Comparison of ENCODE assay signal across 1 cellular context in the genomic region with DNA sequence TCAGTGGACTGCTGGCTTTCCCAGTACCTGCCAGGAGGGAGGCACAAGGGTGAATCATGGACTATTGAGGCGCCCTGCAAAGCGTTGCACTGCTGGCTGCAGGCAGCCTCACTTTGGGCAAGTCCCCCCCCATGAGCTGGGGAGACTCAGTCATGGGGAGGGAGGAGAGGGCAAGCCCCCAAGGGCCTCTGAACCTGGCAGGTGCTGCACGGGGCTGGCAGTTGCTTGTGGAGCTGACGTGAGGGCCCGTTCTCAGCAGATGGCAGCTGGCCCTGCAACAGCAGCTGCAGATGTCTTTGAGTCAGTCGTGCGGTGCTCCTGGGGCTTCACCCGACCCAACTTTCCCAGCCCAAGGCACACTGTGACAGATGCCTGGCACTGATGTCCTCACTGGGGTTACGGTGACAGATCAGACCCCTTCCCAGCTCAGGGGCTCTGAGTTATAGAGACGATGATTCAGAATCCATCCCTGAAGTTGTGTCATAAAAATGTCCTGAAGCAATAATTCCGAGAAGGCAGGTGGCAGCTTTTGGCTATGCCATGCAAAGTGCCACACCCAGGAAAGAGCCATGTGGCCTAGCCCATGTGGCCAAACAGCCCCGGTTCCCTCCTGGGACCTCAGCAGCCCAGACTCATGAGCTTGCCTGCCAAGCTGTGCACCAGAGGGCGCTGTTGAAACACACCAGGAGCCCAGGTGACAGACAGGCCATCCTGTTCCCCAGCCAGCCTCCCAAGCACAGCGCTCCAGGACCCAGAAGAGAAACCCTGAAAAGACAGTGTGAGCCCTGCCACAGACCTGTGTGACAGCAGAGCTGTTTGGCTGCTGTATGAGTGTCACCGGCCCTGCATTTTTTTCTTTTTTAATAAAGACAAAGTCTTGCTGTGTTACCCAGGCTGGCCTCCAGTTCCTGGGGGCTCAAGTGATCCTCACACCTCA.
TF ChIP-seq lines count a peak whose summit lies in the region.

No MANE protein-coding gene starts in this region.

TF ChIP-seq in K562, 482 proteins besides CTCF, POLR2A, EP300 and RAD21 (continued from another document and continues in another):
- TF ChIP-seq, protein P1, sequence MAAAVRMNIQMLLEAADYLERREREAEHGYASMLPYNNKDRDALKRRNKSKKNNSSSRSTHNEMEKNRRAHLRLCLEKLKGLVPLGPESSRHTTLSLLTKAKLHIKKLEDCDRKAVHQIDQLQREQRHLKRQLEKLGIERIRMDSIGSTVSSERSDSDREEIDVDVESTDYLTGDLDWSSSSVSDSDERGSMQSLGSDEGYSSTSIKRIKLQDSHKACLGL (CRISPR knock-in tag; IDR thresholded peaks at IDR 0.05; ENCODE audit: borderline replicate concordance, poor library complexity, severe bottlenecking), result no peak
- TF ChIP-seq, protein P2, sequence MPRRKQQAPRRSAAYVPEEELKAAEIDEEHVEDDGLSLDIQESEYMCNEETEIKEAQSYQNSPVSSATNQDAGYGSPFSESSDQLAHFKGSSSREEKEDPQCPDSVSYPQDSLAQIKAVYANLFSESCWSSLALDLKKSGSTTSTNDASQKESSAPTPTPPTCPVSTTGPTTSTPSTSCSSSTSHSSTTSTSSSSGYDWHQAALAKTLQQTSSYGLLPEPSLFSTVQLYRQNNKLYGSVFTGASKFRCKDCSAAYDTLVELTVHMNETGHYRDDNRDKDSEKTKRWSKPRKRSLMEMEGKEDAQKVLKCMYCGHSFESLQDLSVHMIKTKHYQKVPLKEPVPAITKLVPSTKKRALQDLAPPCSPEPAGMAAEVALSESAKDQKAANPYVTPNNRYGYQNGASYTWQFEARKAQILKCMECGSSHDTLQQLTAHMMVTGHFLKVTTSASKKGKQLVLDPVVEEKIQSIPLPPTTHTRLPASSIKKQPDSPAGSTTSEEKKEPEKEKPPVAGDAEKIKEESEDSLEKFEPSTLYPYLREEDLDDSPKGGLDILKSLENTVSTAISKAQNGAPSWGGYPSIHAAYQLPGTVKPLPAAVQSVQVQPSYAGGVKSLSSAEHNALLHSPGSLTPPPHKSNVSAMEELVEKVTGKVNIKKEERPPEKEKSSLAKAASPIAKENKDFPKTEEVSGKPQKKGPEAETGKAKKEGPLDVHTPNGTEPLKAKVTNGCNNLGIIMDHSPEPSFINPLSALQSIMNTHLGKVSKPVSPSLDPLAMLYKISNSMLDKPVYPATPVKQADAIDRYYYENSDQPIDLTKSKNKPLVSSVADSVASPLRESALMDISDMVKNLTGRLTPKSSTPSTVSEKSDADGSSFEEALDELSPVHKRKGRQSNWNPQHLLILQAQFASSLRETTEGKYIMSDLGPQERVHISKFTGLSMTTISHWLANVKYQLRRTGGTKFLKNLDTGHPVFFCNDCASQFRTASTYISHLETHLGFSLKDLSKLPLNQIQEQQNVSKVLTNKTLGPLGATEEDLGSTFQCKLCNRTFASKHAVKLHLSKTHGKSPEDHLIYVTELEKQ (CRISPR knock-in tag; IDR thresholded peaks at IDR 0.05), result no peak
- peak; percentile 87 for TF ChIP-seq SMC3 (conservative IDR thresholded peaks at IDR 0.05; ENCODE audit: insufficient read depth, low read depth, low read length)
- TF ChIP-seq FIP1L1 (IDR thresholded peaks at IDR 0.05; ENCODE audit: low read depth, low read length, poor library complexity, severe bottlenecking), result no peak
- no peak for TF ChIP-seq RBM34 (IDR thresholded peaks at IDR 0.05; ENCODE audit: borderline replicate concordance, insufficient read depth, low read length)
- TF ChIP-seq, protein P3, sequence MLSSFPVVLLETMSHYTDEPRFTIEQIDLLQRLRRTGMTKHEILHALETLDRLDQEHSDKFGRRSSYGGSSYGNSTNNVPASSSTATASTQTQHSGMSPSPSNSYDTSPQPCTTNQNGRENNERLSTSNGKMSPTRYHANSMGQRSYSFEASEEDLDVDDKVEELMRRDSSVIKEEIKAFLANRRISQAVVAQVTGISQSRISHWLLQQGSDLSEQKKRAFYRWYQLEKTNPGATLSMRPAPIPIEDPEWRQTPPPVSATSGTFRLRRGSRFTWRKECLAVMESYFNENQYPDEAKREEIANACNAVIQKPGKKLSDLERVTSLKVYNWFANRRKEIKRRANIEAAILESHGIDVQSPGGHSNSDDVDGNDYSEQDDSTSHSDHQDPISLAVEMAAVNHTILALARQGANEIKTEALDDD (IDR thresholded peaks at IDR 0.05), result no peak
- TF ChIP-seq CREM (IDR thresholded peaks at IDR 0.05; ENCODE audit: low read depth), result 0 out of 2 replicates have a peak, but pooled peaks have one; percentile 24
- peak; percentile 35; the same call in 1 of the 2 replicates for TF ChIP-seq ARID2 (IDR thresholded peaks at IDR 0.05)
- no peak for TF ChIP-seq ZNF561 (CRISPR knock-in tag; conservative IDR thresholded peaks at IDR 0.05)
- TF ChIP-seq SPI1 (IDR thresholded peaks at IDR 0.05; ENCODE audit: borderline replicate concordance, low read depth, low read length), result 0 out of 2 replicates have a peak, but pooled peaks have one; percentile 23
- no peak for TF ChIP-seq CEBPB (tag; IDR thresholded peaks at IDR 0.05)
- TF ChIP-seq NCOA1 (IDR thresholded peaks at IDR 0.05; ENCODE audit: low read depth), result no peak
- TF ChIP-seq BRF1 (IDR thresholded peaks at IDR 0.05; ENCODE audit: borderline replicate concordance, extremely low read depth, insufficient read length), result no peak
- TF ChIP-seq, protein P4, sequence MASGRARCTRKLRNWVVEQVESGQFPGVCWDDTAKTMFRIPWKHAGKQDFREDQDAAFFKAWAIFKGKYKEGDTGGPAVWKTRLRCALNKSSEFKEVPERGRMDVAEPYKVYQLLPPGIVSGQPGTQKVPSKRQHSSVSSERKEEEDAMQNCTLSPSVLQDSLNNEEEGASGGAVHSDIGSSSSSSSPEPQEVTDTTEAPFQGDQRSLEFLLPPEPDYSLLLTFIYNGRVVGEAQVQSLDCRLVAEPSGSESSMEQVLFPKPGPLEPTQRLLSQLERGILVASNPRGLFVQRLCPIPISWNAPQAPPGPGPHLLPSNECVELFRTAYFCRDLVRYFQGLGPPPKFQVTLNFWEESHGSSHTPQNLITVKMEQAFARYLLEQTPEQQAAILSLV (tag; IDR thresholded peaks at IDR 0.05), result no peak
- no peak for TF ChIP-seq ESRRB (CRISPR knock-in tag; IDR thresholded peaks at IDR 0.05; ENCODE audit: borderline replicate concordance)
- TF ChIP-seq DMBX1 (CRISPR knock-in tag; IDR thresholded peaks at IDR 0.05; ENCODE audit: borderline replicate concordance), result no peak
- TF ChIP-seq PTTG1 (tag; IDR thresholded peaks at IDR 0.05; ENCODE audit: low read depth), result no peak
- no peak for TF ChIP-seq MED1 (CRISPR knock-in tag; IDR thresholded peaks at IDR 0.05; ENCODE audit: borderline replicate concordance)
- TF ChIP-seq, protein P5, sequence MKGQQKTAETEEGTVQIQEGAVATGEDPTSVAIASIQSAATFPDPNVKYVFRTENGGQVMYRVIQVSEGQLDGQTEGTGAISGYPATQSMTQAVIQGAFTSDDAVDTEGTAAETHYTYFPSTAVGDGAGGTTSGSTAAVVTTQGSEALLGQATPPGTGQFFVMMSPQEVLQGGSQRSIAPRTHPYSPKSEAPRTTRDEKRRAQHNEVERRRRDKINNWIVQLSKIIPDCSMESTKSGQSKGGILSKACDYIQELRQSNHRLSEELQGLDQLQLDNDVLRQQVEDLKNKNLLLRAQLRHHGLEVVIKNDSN (CRISPR knock-in tag; IDR thresholded peaks at IDR 0.05), result no peak
- no peak for TF ChIP-seq FOXJ2 (tag; IDR thresholded peaks at IDR 0.05)
- TF ChIP-seq GATAD2B (IDR thresholded peaks at IDR 0.05; ENCODE audit: borderline replicate concordance), result no peak
- TF ChIP-seq, protein P6, sequence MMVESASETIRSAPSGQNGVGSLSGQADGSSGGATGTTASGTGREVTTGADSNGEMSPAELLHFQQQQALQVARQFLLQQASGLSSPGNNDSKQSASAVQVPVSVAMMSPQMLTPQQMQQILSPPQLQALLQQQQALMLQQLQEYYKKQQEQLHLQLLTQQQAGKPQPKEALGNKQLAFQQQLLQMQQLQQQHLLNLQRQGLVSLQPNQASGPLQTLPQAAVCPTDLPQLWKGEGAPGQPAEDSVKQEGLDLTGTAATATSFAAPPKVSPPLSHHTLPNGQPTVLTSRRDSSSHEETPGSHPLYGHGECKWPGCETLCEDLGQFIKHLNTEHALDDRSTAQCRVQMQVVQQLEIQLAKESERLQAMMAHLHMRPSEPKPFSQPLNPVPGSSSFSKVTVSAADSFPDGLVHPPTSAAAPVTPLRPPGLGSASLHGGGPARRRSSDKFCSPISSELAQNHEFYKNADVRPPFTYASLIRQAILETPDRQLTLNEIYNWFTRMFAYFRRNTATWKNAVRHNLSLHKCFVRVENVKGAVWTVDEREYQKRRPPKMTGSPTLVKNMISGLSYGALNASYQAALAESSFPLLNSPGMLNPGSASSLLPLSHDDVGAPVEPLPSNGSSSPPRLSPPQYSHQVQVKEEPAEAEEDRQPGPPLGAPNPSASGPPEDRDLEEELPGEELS (CRISPR knock-in tag; IDR thresholded peaks at IDR 0.05; ENCODE audit: borderline replicate concordance), result no peak
- no peak for TF ChIP-seq ZNF551 (CRISPR knock-in tag; IDR thresholded peaks at IDR 0.05)
- no peak for TF ChIP-seq ETV6 (IDR thresholded peaks at IDR 0.05; ENCODE audit: borderline replicate concordance in 1 of 2, low read depth in 2 of 2, low read length in 1 of 2)
- no peak for TF ChIP-seq ETV6 (CRISPR knock-in tag; IDR thresholded peaks at IDR 0.05; ENCODE audit: borderline replicate concordance)
- TF ChIP-seq MEIS2 (IDR thresholded peaks at IDR 0.05; ENCODE audit: partially characterized antibody), result peak; percentile 51
- TF ChIP-seq MTF1 (CRISPR knock-in tag; IDR thresholded peaks at IDR 0.05; ENCODE audit: borderline replicate concordance), result no peak
- TF ChIP-seq CEBPG (CRISPR knock-in tag; IDR thresholded peaks at IDR 0.05), result no peak
- TF ChIP-seq CEBPG (tag; conservative IDR thresholded peaks at IDR 0.05 in 1 of 2, IDR thresholded peaks at IDR 0.05 in 1 of 2), result no peak
- no peak for TF ChIP-seq ZNF830 (CRISPR knock-in tag; IDR thresholded peaks at IDR 0.05)
- no peak for TF ChIP-seq KHSRP (IDR thresholded peaks at IDR 0.05)
- no peak for TF ChIP-seq ZNF445 (CRISPR knock-in tag; IDR thresholded peaks at IDR 0.05; ENCODE audit: low read depth)
- no peak for TF ChIP-seq ZNF507 (tag; conservative IDR thresholded peaks at IDR 0.05)
- TF ChIP-seq, protein P7, sequence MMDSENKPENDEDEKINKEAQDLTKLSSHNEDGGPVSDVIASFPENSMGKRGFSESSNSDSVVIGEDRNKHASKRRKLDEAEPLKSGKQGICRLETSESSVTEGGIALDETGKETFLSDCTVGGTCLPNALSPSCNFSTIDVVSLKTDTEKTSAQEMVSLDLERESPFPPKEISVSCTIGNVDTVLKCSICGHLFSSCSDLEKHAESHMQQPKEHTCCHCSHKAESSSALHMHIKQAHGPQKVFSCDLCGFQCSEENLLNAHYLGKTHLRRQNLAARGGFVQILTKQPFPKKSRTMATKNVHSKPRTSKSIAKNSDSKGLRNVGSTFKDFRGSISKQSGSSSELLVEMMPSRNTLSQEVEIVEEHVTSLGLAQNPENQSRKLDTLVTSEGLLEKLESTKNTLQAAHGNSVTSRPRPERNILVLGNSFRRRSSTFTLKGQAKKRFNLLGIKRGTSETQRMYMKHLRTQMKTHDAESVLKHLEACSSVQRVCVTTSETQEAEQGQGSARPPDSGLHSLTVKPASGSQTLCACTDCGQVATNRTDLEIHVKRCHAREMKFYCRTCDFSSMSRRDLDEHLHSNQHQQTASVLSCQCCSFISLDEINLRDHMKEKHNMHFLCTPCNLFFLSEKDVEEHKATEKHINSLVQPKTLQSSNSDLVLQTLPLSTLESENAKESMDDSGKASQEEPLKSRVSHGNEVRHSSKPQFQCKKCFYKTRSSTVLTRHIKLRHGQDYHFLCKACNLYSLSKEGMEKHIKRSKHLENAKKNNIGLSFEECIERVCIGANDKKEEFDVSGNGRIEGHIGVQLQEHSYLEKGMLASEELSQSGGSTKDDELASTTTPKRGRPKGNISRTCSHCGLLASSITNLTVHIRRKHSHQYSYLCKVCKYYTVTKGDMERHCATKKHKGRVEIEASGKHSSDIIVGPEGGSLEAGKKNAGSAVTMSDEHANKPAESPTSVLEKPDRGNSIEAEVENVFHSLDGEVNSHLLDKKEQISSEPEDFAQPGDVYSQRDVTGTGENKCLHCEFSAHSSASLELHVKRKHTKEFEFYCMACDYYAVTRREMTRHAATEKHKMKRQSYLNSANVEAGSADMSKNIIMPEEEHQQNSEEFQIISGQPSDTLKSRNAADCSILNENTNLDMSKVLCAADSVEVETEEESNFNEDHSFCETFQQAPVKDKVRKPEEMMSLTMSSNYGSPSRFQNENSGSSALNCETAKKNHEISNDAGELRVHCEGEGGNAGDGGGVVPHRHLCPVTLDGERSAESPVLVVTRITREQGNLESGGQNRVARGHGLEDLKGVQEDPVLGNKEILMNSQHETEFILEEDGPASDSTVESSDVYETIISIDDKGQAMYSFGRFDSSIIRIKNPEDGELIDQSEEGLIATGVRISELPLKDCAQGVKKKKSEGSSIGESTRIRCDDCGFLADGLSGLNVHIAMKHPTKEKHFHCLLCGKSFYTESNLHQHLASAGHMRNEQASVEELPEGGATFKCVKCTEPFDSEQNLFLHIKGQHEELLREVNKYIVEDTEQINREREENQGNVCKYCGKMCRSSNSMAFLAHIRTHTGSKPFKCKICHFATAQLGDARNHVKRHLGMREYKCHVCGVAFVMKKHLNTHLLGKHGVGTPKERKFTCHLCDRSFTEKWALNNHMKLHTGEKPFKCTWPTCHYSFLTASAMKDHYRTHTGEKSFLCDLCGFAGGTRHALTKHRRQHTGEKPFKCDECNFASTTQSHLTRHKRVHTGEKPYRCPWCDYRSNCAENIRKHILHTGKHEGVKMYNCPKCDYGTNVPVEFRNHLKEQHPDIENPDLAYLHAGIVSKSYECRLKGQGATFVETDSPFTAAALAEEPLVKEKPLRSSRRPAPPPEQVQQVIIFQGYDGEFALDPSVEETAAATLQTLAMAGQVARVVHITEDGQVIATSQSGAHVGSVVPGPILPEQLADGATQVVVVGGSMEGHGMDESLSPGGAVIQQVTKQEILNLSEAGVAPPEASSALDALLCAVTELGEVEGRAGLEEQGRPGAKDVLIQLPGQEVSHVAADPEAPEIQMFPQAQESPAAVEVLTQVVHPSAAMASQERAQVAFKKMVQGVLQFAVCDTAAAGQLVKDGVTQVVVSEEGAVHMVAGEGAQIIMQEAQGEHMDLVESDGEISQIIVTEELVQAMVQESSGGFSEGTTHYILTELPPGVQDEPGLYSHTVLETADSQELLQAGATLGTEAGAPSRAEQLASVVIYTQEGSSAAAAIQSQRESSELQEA (IDR thresholded peaks at IDR 0.05; ENCODE audit: low read depth), result no peak
- TF ChIP-seq, protein P8, sequence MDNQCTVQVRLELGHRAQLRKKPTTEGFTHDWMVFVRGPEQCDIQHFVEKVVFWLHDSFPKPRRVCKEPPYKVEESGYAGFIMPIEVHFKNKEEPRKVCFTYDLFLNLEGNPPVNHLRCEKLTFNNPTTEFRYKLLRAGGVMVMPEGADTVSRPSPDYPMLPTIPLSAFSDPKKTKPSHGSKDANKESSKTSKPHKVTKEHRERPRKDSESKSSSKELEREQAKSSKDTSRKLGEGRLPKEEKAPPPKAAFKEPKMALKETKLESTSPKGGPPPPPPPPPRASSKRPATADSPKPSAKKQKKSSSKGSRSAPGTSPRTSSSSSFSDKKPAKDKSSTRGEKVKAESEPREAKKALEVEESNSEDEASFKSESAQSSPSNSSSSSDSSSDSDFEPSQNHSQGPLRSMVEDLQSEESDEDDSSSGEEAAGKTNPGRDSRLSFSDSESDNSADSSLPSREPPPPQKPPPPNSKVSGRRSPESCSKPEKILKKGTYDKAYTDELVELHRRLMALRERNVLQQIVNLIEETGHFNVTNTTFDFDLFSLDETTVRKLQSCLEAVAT (IDR thresholded peaks at IDR 0.05), result no peak
- TF ChIP-seq JUND (IDR thresholded peaks at IDR 0.05; ENCODE audit: borderline replicate concordance, low read depth, low read length), result peak; percentile 37; the same call in 1 of the 2 replicates
- no peak; the same call in 2 of the 3 replicates for TF ChIP-seq JUND (tag; IDR thresholded peaks at IDR 0.05; ENCODE audit: borderline replicate concordance, low read depth, low read length)
- no peak for TF ChIP-seq HNRNPK (IDR thresholded peaks at IDR 0.05; ENCODE audit: low read depth, low read length, poor library complexity, severe bottlenecking)
